In genomic region chr6:16824804-16825777, GRCh38 we compare ENCODE assay signal across 1 cellular context.
TF ChIP-seq lines count a peak whose summit lies in the region.

No MANE protein-coding gene starts in this region.

TF ChIP-seq in GM12878, 131 proteins besides CTCF, POLR2A, EP300 and RAD21 (continued from another document):
- TF ChIP-seq ZNF592 (IDR thresholded peaks at IDR 0.05) (no peak), IRF4 (IDR thresholded peaks at IDR 0.05; ENCODE audit: low read depth, low read length) (0 out of 2 replicates have a peak, but pooled peaks have one; percentile 14), RB1 (IDR thresholded peaks at IDR 0.05; ENCODE audit: borderline replicate concordance) (no peak), FOXK2 (IDR thresholded peaks at IDR 0.05) (no peak), DPF2 (IDR thresholded peaks at IDR 0.05) (no peak)
